Comparison of ENCODE assay signal across 1 cellular context in the genomic region with DNA sequence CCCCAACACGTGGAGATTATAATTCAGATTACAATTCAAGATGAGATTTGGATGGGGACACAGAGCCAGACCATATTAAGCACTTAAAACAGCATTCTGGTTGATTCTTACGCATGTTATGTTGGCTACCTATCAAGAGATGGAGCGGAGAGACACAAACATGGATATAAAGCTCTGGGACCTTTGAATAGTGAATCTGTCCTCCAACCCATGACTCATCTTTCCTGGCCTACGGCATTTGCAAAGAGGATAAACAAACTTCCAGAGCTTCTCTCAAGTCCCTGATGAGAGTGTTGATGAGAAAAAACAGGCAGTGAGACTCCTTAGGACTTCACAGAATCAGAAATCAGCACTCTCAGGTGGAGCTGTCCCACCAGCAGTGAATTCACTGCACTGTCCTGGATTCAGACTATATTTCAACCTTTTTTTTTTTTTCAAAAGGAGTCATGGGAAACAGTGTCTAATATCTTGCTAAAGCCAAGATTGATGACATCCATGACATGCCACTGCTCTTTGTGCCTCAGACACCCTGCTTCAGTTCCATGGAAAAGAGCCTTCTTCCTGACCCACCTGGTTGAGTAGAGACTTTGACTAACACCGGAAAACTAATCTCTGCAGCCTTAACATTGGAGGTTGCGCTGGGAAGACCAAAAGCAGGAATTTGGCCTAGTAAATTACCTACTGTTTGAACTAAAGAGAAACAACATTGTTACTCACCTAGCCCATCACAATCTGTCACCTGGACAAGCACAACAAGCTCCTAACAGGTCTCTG.
TF ChIP-seq lines count a peak whose summit lies in the region.

No MANE protein-coding gene starts in this region.

TF ChIP-seq in HepG2, 621 proteins besides CTCF, POLR2A, EP300 and RAD21 (continued from another document):
- TF ChIP-seq SIN3A (IDR thresholded peaks at IDR 0.05; ENCODE audit: borderline replicate concordance, low read depth, low read length) (no peak), KDM6A (CRISPR knock-in tag; IDR thresholded peaks at IDR 0.05; ENCODE audit: low read depth) (no peak), GATAD2A (CRISPR knock-in tag; IDR thresholded peaks at IDR 0.05) (peak; percentile 9; the same call in 1 of the 2 replicates), MTF2 (CRISPR knock-in tag; IDR thresholded peaks at IDR 0.05; ENCODE audit: borderline replicate concordance) (no peak), ZNF337 (CRISPR knock-in tag; IDR thresholded peaks at IDR 0.05; ENCODE audit: borderline replicate concordance, low read depth) (0 out of 2 replicates have a peak, but pooled peaks have one; percentile 54), BHLHE40 (IDR thresholded peaks at IDR 0.05; ENCODE audit: low read length) (no peak), ZNF235 (CRISPR knock-in tag; IDR thresholded peaks at IDR 0.05; ENCODE audit: borderline replicate concordance) (no peak), CCDC6 (CRISPR knock-in tag; IDR thresholded peaks at IDR 0.05) (no peak), DPF2 (CRISPR knock-in tag; IDR thresholded peaks at IDR 0.05; ENCODE audit: borderline replicate concordance, low read depth) (0 out of 2 replicates have a peak, but pooled peaks have one; percentile 28)
- TF ChIP-seq, protein P1, sequence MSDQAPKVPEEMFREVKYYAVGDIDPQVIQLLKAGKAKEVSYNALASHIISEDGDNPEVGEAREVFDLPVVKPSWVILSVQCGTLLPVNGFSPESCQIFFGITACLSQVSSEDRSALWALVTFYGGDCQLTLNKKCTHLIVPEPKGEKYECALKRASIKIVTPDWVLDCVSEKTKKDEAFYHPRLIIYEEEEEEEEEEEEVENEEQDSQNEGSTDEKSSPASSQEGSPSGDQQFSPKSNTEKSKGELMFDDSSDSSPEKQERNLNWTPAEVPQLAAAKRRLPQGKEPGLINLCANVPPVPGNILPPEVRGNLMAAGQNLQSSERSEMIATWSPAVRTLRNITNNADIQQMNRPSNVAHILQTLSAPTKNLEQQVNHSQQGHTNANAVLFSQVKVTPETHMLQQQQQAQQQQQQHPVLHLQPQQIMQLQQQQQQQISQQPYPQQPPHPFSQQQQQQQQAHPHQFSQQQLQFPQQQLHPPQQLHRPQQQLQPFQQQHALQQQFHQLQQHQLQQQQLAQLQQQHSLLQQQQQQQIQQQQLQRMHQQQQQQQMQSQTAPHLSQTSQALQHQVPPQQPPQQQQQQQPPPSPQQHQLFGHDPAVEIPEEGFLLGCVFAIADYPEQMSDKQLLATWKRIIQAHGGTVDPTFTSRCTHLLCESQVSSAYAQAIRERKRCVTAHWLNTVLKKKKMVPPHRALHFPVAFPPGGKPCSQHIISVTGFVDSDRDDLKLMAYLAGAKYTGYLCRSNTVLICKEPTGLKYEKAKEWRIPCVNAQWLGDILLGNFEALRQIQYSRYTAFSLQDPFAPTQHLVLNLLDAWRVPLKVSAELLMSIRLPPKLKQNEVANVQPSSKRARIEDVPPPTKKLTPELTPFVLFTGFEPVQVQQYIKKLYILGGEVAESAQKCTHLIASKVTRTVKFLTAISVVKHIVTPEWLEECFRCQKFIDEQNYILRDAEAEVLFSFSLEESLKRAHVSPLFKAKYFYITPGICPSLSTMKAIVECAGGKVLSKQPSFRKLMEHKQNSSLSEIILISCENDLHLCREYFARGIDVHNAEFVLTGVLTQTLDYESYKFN (CRISPR knock-in tag; conservative IDR thresholded peaks at IDR 0.05) = peak; percentile 30; the same call in 1 of the 2 replicates
- TF ChIP-seq, protein P2, sequence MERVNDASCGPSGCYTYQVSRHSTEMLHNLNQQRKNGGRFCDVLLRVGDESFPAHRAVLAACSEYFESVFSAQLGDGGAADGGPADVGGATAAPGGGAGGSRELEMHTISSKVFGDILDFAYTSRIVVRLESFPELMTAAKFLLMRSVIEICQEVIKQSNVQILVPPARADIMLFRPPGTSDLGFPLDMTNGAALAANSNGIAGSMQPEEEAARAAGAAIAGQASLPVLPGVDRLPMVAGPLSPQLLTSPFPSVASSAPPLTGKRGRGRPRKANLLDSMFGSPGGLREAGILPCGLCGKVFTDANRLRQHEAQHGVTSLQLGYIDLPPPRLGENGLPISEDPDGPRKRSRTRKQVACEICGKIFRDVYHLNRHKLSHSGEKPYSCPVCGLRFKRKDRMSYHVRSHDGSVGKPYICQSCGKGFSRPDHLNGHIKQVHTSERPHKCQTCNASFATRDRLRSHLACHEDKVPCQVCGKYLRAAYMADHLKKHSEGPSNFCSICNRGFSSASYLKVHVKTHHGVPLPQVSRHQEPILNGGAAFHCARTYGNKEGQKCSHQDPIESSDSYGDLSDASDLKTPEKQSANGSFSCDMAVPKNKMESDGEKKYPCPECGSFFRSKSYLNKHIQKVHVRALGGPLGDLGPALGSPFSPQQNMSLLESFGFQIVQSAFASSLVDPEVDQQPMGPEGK (CRISPR knock-in tag; IDR thresholded peaks at IDR 0.05) = no peak
- TF ChIP-seq, protein P3, sequence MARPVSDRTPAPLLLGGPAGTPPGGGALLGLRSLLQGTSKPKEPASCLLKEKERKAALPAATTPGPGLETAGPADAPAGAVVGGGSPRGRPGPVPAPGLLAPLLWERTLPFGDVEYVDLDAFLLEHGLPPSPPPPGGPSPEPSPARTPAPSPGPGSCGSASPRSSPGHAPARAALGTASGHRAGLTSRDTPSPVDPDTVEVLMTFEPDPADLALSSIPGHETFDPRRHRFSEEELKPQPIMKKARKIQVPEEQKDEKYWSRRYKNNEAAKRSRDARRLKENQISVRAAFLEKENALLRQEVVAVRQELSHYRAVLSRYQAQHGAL (CRISPR knock-in tag; IDR thresholded peaks at IDR 0.05; ENCODE audit: not compliant biosample characterization) = no peak
TF ChIP-seq in HepG2: peak in this region for 20.
